Comparison of ENCODE assay signal across 10 cellular contexts in the genomic region with DNA sequence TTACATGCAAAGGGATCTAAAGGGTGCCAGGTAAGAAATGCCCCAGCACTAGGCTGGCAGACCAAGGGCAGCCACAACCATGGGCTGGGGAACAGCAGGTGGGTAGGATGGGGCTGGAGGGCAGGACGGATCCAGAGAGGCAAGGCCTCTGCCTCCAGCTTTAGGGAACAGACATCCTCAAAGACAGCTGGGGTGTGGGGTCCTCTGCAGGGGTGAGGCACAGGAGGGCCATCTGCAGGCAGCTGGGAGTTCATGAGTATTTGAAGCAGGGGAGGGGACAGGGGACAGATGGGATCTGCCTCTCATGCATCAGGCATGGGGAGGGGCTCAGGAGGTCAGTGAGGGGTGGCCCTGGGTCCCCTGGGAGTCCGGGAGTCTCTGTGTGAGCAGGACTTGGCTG. TPM values are rescaled to one million over a fixed set of nuclear protein-coding genes. Genes with fewer than 3 reads are reported as not detected.
A peak's percentile ranks its signal among the peaks of the same experiment; 100 is the strongest.
DNase-seq lines count a peak whose midpoint lies in the region; ATAC-seq and TF ChIP-seq lines count a peak whose summit lies in the region.
"Had no signal": no experiment of that assay in that cellular context is flagged by ENCODE, and none has a peak within 500 bp of the region (broad histone marks: within the 10 kb centered on the region; RNA-seq: fewer than 3 reads in every experiment).

No MANE protein-coding gene starts in this region.

- peaks cover 85% of the 10 kb centered on the region for H3K4me1 Mint-ChIP-seq in activated T-cell treated with anti-CD3 and anti-CD28 coated beads, Interleukin-2, amount 50 U/mL, for 24 hours (ENCODE audit: low read depth)
- peaks cover 59% of the 10 kb centered on the region for H3K4me1 Mint-ChIP-seq in activated naive CD8-positive, alpha-beta T cell treated with anti-CD3 and anti-CD28 coated beads, Interleukin-2, amount 10 ng/mL, durations not matched to agents 7 days and 5 days
- peaks cover 71% of the 10 kb centered on the region for H3K4me1 Mint-ChIP-seq in stimulated activated effector memory CD8-positive, alpha-beta T cell treated with anti-CD3 and anti-CD28 coated beads, Interleukin-12 subunit alpha, Interleukin-12 subunit beta, amount 100 ng/mL, for 72 hours

- no peaks in the 10 kb centered on the region for H3K9me3 Mint-ChIP-seq in activated T-cell treated with anti-CD3 and anti-CD28 coated beads, Interleukin-2, amount 50 U/mL, for 24 hours
- no peaks in the 10 kb centered on the region for H3K9me3 Mint-ChIP-seq in activated naive CD8-positive, alpha-beta T cell treated with anti-CD3 and anti-CD28 coated beads, Interleukin-2, amount 10 ng/mL, durations not matched to agents 7 days and 5 days
- no peaks in the 10 kb centered on the region for H3K9me3 Mint-ChIP-seq in stimulated activated effector memory CD8-positive, alpha-beta T cell treated with anti-CD3 and anti-CD28 coated beads, Interleukin-12 subunit alpha, Interleukin-12 subunit beta, amount 100 ng/mL, for 72 hours

- H3K27me3 Mint-ChIP-seq in activated T-cell treated with anti-CD3 and anti-CD28 coated beads, Interleukin-2, amount 50 U/mL, for 24 hours: no peaks in the 10 kb centered on the region
- H3K27me3 Mint-ChIP-seq in activated naive CD8-positive, alpha-beta T cell treated with anti-CD3 and anti-CD28 coated beads, Interleukin-2, amount 10 ng/mL, durations not matched to agents 7 days and 5 days: no peaks in the 10 kb centered on the region

- TF ChIP-seq CTCF in heart left ventricle (IDR thresholded peaks at IDR 0.05): no peak

- no peaks in the 10 kb centered on the region for H3K36me3 ChIP-seq in heart left ventricle
- H3K36me3 ChIP-seq in MG63: no peaks in the 10 kb centered on the region

- H3K9me3 ChIP-seq in heart left ventricle: no peaks in the 10 kb centered on the region
- no peaks in the 10 kb centered on the region for H3K9me3 ChIP-seq in MG63

- no peak overlapping the region for H3K4me3 ChIP-seq in heart left ventricle
- H3K4me3 ChIP-seq in MG63: no peak overlapping the region
- H3K4me3 ChIP-seq: coronary artery had no signal

- POLR2A ChIA-PET in activated naive CD8-positive, alpha-beta T cell treated with anti-CD3 and anti-CD28 coated beads, Interleukin-2, amount 10 ng/mL, durations not matched to agents 7 days and 5 days (lab: Charles Lee): interaction anchor here (0.8 to 1.0 kb wide), 5 partner anchors 21 to 504 kb away, joined by 3 to 4 read pairs (median 3); no protein-coding TSS in a partner anchor

- TF ChIP-seq POLR2A in heart left ventricle (IDR thresholded peaks at IDR 0.05): no peak

- H3K4me3 Mint-ChIP-seq in activated T-cell treated with anti-CD3 and anti-CD28 coated beads, Interleukin-2, amount 50 U/mL, for 24 hours: peak overlapping the region; percentile 89
- peak overlapping the region; percentile 95 for H3K4me3 Mint-ChIP-seq in activated naive CD8-positive, alpha-beta T cell treated with anti-CD3 and anti-CD28 coated beads, Interleukin-2, amount 10 ng/mL, durations not matched to agents 7 days and 5 days
- H3K4me3 Mint-ChIP-seq in stimulated activated effector memory CD8-positive, alpha-beta T cell treated with anti-CD3 and anti-CD28 coated beads, Interleukin-12 subunit alpha, Interleukin-12 subunit beta, amount 100 ng/mL, for 72 hours: peak overlapping the region; percentile 79

- peaks cover 31% of the 10 kb centered on the region for H3K36me3 Mint-ChIP-seq in activated T-cell treated with anti-CD3 and anti-CD28 coated beads, Interleukin-2, amount 50 U/mL, for 24 hours (ENCODE audit: low read depth)
- H3K36me3 Mint-ChIP-seq in activated naive CD8-positive, alpha-beta T cell treated with anti-CD3 and anti-CD28 coated beads, Interleukin-2, amount 10 ng/mL, durations not matched to agents 7 days and 5 days: peaks cover 23% of the 10 kb centered on the region
- peaks cover 27% of the 10 kb centered on the region for H3K36me3 Mint-ChIP-seq in stimulated activated effector memory CD8-positive, alpha-beta T cell treated with anti-CD3 and anti-CD28 coated beads, Interleukin-12 subunit alpha, Interleukin-12 subunit beta, amount 100 ng/mL, for 72 hours

- whole genome bisulfite sequencing in heart left ventricle, 4 donors: 90 to 100% (median 96%) methylated on average over 2 of the region's 2 CpGs

- no peak for DNase-seq in activated T-cell treated with anti-CD3 and anti-CD28 coated beads, Interleukin-2, amount 50 U/mL, for 24 hours
- DNase-seq in activated T-cell treated with anti-CD3 and anti-CD28 coated beads for 4 hours (no peak), NCI-H2171 (lab: John Stamatoyannopoulos, UW) (peak; percentile 79), heart left ventricle (no peak), MG63 (no peak), LoVo (ENCODE audit: low spot score) (no peak)
- no peak for DNase-seq in activated naive CD8-positive, alpha-beta T cell treated with anti-CD3 and anti-CD28 coated beads, Interleukin-2, amount 10 ng/mL, durations not matched to agents 7 days and 5 days
- DNase-seq in stimulated activated effector memory CD8-positive, alpha-beta T cell treated with anti-CD3 and anti-CD28 coated beads, Interleukin-12 subunit alpha, Interleukin-12 subunit beta, amount 100 ng/mL, for 72 hours (ENCODE audit: low spot score in 2 of 2): no peak
- DNase-seq: NCI-H1436 had no signal

- no peak overlapping the region for H3K27ac ChIP-seq in heart left ventricle
- H3K27ac ChIP-seq: coronary artery had no signal

- H3K27ac Mint-ChIP-seq in activated T-cell treated with anti-CD3 and anti-CD28 coated beads, Interleukin-2, amount 50 U/mL, for 24 hours: peak overlapping the region; percentile 96
- peak overlapping the region; percentile 93 for H3K27ac Mint-ChIP-seq in activated naive CD8-positive, alpha-beta T cell treated with anti-CD3 and anti-CD28 coated beads, Interleukin-2, amount 10 ng/mL, durations not matched to agents 7 days and 5 days
- H3K27ac Mint-ChIP-seq in stimulated activated effector memory CD8-positive, alpha-beta T cell treated with anti-CD3 and anti-CD28 coated beads, Interleukin-12 subunit alpha, Interleukin-12 subunit beta, amount 100 ng/mL, for 72 hours: peak overlapping the region; percentile 68

- H3K27me3 ChIP-seq in heart left ventricle (peaks cover 0 to 15% (median 0%) of the 10 kb centered on the region in 9 donors), MG63 (no peaks in the 10 kb centered on the region)

- no peak for ATAC-seq in activated naive CD8-positive, alpha-beta T cell treated with anti-CD3 and anti-CD28 coated beads, Interleukin-2, amount 10 ng/mL, durations not matched to agents 7 days and 5 days (ENCODE audit: low read depth)
- no peak for ATAC-seq in stimulated activated effector memory CD8-positive, alpha-beta T cell treated with anti-CD3 and anti-CD28 coated beads, Interleukin-12 subunit alpha, Interleukin-12 subunit beta, amount 100 ng/mL, for 72 hours
- no peak for ATAC-seq in heart left ventricle

- intact Hi-C loops in heart left ventricle (cut with DNase I): no loop called here

- H3K4me1 ChIP-seq in heart left ventricle: peaks cover 0 to 77% (median 11%) of the 10 kb centered on the region in 12 donors

RNA-seq across cellular contexts. Expression of a gene that starts 3.9 kb away (rescaled TPM):
- total RNA-seq in activated naive CD8-positive, alpha-beta T cell treated with anti-CD3 and anti-CD28 coated beads, Interleukin-2, amount 10 ng/mL, durations not matched to agents 7 days and 5 days: 10 to 100 TPM; 68.0 to 70.4 TPM
- 1 to 10 TPM in 2 of 9 donors, under 1 TPM in 5, not detected in 2; 0.29 to 5.2 (median 0.56) TPM for total RNA-seq in heart left ventricle
- under 1 TPM in 1 of 2 donors, not detected in 1; 0.50 TPM for polyA plus RNA-seq in heart left ventricle
- total RNA-seq in MG63 (2014; rRNA removed; shearing (Covaris generic); ENCODE audit: low replicate concordance): 0.40 TPM in 1 of 2 replicates, not detected in the other

RNA-seq across cellular contexts. Expression of a gene that starts 33.7 kb away (rescaled TPM):
- 10 to 100 TPM; 68.1 to 68.2 TPM for total RNA-seq in activated naive CD8-positive, alpha-beta T cell treated with anti-CD3 and anti-CD28 coated beads, Interleukin-2, amount 10 ng/mL, durations not matched to agents 7 days and 5 days
- 10 to 100 TPM; 24.2 to 46.2 (median 27.5) TPM for total RNA-seq in heart left ventricle
- polyA plus RNA-seq in heart left ventricle: 10 to 100 TPM; 38.9 to 42.7 TPM
- total RNA-seq in MG63 (2014; rRNA removed; shearing (Covaris generic); ENCODE audit: low replicate concordance): 77.4 and 103 TPM in 2 replicates

Comparison
In these comparisons a context has a peak if more than half of its experiments do, and no peak if none do; other contexts are left out.
1. RNA of a gene that starts 3.9 kb away (total RNA-seq): 68.0 to 70.4 TPM in activated naive CD8-positive, alpha-beta T cell treated with anti-CD3 and anti-CD28 coated beads, Interleukin-2, amount 10 ng/mL, durations not matched to agents 7 days and 5 days; 0.29 to 5.2 TPM in heart left ventricle and 0.40 TPM in MG63; every median in the first group is over 10 times any median in the second.
2. Peak in every context shown above with its lines, with median percentiles within 50 percentile points of each other: H3K27ac Mint-ChIP-seq and H3K4me3 Mint-ChIP-seq.